In the genomic region with DNA sequence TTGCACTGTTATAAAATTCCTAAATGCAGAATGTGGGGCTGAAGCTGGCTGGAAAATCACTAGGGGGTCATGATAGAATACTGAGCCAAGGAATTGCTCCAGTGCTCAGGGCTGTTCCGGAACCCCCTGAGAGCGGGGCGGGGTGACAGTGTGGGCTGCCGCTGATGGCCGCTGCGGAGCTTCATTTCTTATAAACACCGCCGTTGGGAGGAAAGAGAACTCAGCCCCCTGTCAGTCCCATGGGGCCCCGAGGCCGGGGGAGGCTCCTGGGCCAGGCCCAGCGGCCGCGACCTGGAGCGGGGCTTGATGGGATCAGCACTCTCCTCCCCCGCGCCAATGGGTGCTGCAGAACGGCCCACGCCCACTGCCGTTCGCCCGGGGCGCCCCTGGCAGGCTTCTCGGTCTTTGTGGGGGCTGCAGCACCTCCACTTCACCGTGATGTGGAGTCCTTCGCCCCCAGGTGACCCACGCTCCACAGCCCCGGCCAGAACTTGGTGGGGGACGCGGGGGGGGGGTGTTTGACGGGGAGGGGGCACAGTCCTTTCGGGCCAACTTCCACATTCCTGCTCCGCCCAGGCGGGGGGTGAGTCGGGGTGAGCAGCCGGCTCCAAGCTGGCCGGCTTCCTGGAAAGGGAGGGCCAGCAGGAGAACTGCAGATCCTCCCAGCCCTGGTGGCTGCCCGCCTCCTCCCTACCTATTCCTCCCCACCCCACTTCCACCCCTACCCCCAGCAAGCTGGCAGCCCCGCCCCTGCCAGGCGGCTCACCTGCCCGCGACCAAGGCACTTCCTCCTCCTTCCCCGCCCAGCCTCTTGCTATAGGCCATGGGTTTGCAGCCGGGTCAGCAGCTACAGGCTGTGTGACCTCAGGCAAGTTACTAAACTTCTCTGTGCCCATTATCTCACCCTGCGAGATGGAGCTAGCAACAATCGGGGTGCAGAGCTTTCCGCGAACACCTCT, we compare ENCODE assay signal across 1 cellular context.
TF ChIP-seq lines count a peak whose summit lies in the region.

No MANE protein-coding gene starts in this region.

TF ChIP-seq in K562, 482 proteins besides CTCF, POLR2A, EP300 and RAD21 (continued from another document and continues in another):
- TF ChIP-seq, protein P1, sequence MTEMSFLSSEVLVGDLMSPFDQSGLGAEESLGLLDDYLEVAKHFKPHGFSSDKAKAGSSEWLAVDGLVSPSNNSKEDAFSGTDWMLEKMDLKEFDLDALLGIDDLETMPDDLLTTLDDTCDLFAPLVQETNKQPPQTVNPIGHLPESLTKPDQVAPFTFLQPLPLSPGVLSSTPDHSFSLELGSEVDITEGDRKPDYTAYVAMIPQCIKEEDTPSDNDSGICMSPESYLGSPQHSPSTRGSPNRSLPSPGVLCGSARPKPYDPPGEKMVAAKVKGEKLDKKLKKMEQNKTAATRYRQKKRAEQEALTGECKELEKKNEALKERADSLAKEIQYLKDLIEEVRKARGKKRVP (CRISPR knock-in tag; IDR thresholded peaks at IDR 0.05) = no peak
- TF ChIP-seq ZNF239 (CRISPR knock-in tag; IDR thresholded peaks at IDR 0.05) (no peak), ZNF232 (CRISPR knock-in tag; IDR thresholded peaks at IDR 0.05) (no peak), NEUROD1 (IDR thresholded peaks at IDR 0.05; ENCODE audit: borderline replicate concordance, low read depth, low read length, partially characterized antibody) (peak; percentile 80), ELF2 (CRISPR knock-in tag; IDR thresholded peaks at IDR 0.05) (no peak), SRSF1 (IDR thresholded peaks at IDR 0.05; ENCODE audit: low read depth, low read length) (no peak), ZNF668 (CRISPR knock-in tag; IDR thresholded peaks at IDR 0.05) (no peak), DMBX1 (CRISPR knock-in tag; IDR thresholded peaks at IDR 0.05; ENCODE audit: borderline replicate concordance) (peak; percentile 23; the same call in 1 of the 2 replicates), NFE2L1 (tag; IDR thresholded peaks at IDR 0.05; ENCODE audit: borderline replicate concordance, low read depth) (no peak), JUNB (CRISPR knock-in tag; conservative IDR thresholded peaks at IDR 0.05) (no peak), MAZ (CRISPR knock-in tag; conservative IDR thresholded peaks at IDR 0.05 in 1 of 2, IDR thresholded peaks at IDR 0.05 in 1 of 2) (peak; percentile 92 to 96), ARHGAP35 (IDR thresholded peaks at IDR 0.05; ENCODE audit: partially characterized antibody) (no peak), KAT7 (CRISPR knock-in tag; IDR thresholded peaks at IDR 0.05; ENCODE audit: borderline replicate concordance) (no peak), PRPF4 (IDR thresholded peaks at IDR 0.05; ENCODE audit: insufficient read depth, low read depth, low read length, poor library complexity, severe bottlenecking) (no peak), ZNF830 (CRISPR knock-in tag; IDR thresholded peaks at IDR 0.05) (peak; percentile 74; the same call in 1 of the 2 replicates), ZNF263 (CRISPR knock-in tag; IDR thresholded peaks at IDR 0.05; ENCODE audit: borderline replicate concordance) (peak; percentile 43; the same call in 1 of the 2 replicates), SLC30A9 (CRISPR knock-in tag; IDR thresholded peaks at IDR 0.05) (no peak), CHD2 (IDR thresholded peaks at IDR 0.05; ENCODE audit: low read depth, low read length) (no peak), RBFOX2 (IDR thresholded peaks at IDR 0.05; ENCODE audit: low read depth, low read length) (peak; percentile 78), HNRNPL (IDR thresholded peaks at IDR 0.05; ENCODE audit: low read depth, low read length) (peak; percentile 98), MEIS2 (IDR thresholded peaks at IDR 0.05; ENCODE audit: partially characterized antibody) (peak; percentile 68), TCF3 (CRISPR knock-in tag; IDR thresholded peaks at IDR 0.05) (peak; percentile 36), MTA1 (IDR thresholded peaks at IDR 0.05; ENCODE audit: borderline replicate concordance) (no peak), MED1 (CRISPR knock-in tag; IDR thresholded peaks at IDR 0.05; ENCODE audit: borderline replicate concordance) (no peak), ZNF644 (tag; IDR thresholded peaks at IDR 0.05; ENCODE audit: low read depth) (peak; percentile 75; the same call in 1 of the 2 replicates), ZKSCAN3 (CRISPR knock-in tag; IDR thresholded peaks at IDR 0.05) (no peak), POLR3A (IDR thresholded peaks at IDR 0.05; ENCODE audit: borderline replicate concordance, extremely low read depth, insufficient read depth, insufficient read length) (no peak), MYNN (IDR thresholded peaks at IDR 0.05) (peak; percentile 69; the same call in 1 of the 2 replicates), MYNN (CRISPR knock-in tag; IDR thresholded peaks at IDR 0.05) (no peak), ZKSCAN1 (IDR thresholded peaks at IDR 0.05; ENCODE audit: low read depth, low read length) (0 out of 2 replicates have a peak, but pooled peaks have one; percentile 12), ZNF583 (CRISPR knock-in tag; IDR thresholded peaks at IDR 0.05) (no peak), LARP7 (IDR thresholded peaks at IDR 0.05) (no peak), ZNF134 (CRISPR knock-in tag; conservative IDR thresholded peaks at IDR 0.05) (no peak), XRCC4 (IDR thresholded peaks at IDR 0.05; ENCODE audit: extremely low read depth, insufficient read depth, insufficient read length) (no peak), BCOR (IDR thresholded peaks at IDR 0.05) (peak; percentile 98), HOXB6 (CRISPR knock-in tag; IDR thresholded peaks at IDR 0.05; ENCODE audit: borderline replicate concordance) (no peak), ZNF780A (CRISPR knock-in tag; IDR thresholded peaks at IDR 0.05) (no peak), RCOR1 (IDR thresholded peaks at IDR 0.05; ENCODE audit: borderline replicate concordance in 1 of 2, low read depth in 2 of 2, low read length in 2 of 2) (peak; percentile 59 to 84; a peak in 3 of 4 replicates), CBFA2T3 (IDR thresholded peaks at IDR 0.05) (peak; percentile 57), NBN (IDR thresholded peaks at IDR 0.05; ENCODE audit: low read depth) (peak; percentile 73)
- TF ChIP-seq, protein P2, sequence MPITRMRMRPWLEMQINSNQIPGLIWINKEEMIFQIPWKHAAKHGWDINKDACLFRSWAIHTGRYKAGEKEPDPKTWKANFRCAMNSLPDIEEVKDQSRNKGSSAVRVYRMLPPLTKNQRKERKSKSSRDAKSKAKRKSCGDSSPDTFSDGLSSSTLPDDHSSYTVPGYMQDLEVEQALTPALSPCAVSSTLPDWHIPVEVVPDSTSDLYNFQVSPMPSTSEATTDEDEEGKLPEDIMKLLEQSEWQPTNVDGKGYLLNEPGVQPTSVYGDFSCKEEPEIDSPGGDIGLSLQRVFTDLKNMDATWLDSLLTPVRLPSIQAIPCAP (CRISPR knock-in tag; IDR thresholded peaks at IDR 0.05; ENCODE audit: borderline replicate concordance) = no peak
- TF ChIP-seq, protein P3, sequence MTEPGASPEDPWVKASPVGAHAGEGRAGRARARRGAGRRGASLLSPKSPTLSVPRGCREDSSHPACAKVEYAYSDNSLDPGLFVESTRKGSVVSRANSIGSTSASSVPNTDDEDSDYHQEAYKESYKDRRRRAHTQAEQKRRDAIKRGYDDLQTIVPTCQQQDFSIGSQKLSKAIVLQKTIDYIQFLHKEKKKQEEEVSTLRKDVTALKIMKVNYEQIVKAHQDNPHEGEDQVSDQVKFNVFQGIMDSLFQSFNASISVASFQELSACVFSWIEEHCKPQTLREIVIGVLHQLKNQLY (CRISPR knock-in tag; conservative IDR thresholded peaks at IDR 0.05) = no peak
- TF ChIP-seq, protein P4, sequence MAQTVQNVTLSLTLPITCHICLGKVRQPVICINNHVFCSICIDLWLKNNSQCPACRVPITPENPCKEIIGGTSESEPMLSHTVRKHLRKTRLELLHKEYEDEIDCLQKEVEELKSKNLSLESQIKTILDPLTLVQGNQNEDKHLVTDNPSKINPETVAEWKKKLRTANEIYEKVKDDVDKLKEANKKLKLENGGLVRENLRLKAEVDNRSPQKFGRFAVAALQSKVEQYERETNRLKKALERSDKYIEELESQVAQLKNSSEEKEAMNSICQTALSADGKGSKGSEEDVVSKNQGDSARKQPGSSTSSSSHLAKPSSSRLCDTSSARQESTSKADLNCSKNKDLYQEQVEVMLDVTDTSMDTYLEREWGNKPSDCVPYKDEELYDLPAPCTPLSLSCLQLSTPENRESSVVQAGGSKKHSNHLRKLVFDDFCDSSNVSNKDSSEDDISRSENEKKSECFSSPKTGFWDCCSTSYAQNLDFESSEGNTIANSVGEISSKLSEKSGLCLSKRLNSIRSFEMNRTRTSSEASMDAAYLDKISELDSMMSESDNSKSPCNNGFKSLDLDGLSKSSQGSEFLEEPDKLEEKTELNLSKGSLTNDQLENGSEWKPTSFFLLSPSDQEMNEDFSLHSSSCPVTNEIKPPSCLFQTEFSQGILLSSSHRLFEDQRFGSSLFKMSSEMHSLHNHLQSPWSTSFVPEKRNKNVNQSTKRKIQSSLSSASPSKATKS (CRISPR knock-in tag; IDR thresholded peaks at IDR 0.05) = no peak
- TF ChIP-seq, protein P5, sequence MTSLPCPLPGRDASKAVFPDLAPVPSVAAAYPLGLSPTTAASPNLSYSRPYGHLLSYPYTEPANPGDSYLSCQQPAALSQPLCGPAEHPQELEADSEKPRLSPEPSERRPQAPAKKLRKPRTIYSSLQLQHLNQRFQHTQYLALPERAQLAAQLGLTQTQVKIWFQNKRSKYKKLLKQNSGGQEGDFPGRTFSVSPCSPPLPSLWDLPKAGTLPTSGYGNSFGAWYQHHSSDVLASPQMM (CRISPR knock-in tag; IDR thresholded peaks at IDR 0.05) = no peak
- TF ChIP-seq, protein P6, sequence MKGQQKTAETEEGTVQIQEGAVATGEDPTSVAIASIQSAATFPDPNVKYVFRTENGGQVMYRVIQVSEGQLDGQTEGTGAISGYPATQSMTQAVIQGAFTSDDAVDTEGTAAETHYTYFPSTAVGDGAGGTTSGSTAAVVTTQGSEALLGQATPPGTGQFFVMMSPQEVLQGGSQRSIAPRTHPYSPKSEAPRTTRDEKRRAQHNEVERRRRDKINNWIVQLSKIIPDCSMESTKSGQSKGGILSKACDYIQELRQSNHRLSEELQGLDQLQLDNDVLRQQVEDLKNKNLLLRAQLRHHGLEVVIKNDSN (CRISPR knock-in tag; IDR thresholded peaks at IDR 0.05) = no peak
- TF ChIP-seq, protein P7, sequence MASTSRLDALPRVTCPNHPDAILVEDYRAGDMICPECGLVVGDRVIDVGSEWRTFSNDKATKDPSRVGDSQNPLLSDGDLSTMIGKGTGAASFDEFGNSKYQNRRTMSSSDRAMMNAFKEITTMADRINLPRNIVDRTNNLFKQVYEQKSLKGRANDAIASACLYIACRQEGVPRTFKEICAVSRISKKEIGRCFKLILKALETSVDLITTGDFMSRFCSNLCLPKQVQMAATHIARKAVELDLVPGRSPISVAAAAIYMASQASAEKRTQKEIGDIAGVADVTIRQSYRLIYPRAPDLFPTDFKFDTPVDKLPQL (IDR thresholded peaks at IDR 0.05; ENCODE audit: extremely low read depth, insufficient read length) = no peak
- TF ChIP-seq, protein P8, sequence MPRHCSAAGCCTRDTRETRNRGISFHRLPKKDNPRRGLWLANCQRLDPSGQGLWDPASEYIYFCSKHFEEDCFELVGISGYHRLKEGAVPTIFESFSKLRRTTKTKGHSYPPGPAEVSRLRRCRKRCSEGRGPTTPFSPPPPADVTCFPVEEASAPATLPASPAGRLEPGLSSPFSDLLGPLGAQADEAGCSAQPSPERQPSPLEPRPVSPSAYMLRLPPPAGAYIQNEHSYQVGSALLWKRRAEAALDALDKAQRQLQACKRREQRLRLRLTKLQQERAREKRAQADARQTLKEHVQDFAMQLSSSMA (CRISPR knock-in tag; IDR thresholded peaks at IDR 0.05) = no peak
- TF ChIP-seq, protein P9, sequence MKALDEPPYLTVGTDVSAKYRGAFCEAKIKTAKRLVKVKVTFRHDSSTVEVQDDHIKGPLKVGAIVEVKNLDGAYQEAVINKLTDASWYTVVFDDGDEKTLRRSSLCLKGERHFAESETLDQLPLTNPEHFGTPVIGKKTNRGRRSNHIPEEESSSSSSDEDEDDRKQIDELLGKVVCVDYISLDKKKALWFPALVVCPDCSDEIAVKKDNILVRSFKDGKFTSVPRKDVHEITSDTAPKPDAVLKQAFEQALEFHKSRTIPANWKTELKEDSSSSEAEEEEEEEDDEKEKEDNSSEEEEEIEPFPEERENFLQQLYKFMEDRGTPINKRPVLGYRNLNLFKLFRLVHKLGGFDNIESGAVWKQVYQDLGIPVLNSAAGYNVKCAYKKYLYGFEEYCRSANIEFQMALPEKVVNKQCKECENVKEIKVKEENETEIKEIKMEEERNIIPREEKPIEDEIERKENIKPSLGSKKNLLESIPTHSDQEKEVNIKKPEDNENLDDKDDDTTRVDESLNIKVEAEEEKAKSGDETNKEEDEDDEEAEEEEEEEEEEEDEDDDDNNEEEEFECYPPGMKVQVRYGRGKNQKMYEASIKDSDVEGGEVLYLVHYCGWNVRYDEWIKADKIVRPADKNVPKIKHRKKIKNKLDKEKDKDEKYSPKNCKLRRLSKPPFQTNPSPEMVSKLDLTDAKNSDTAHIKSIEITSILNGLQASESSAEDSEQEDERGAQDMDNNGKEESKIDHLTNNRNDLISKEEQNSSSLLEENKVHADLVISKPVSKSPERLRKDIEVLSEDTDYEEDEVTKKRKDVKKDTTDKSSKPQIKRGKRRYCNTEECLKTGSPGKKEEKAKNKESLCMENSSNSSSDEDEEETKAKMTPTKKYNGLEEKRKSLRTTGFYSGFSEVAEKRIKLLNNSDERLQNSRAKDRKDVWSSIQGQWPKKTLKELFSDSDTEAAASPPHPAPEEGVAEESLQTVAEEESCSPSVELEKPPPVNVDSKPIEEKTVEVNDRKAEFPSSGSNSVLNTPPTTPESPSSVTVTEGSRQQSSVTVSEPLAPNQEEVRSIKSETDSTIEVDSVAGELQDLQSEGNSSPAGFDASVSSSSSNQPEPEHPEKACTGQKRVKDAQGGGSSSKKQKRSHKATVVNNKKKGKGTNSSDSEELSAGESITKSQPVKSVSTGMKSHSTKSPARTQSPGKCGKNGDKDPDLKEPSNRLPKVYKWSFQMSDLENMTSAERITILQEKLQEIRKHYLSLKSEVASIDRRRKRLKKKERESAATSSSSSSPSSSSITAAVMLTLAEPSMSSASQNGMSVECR (CRISPR knock-in tag; IDR thresholded peaks at IDR 0.05) = peak; percentile 23
- TF ChIP-seq, protein P10, sequence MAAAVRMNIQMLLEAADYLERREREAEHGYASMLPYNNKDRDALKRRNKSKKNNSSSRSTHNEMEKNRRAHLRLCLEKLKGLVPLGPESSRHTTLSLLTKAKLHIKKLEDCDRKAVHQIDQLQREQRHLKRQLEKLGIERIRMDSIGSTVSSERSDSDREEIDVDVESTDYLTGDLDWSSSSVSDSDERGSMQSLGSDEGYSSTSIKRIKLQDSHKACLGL (CRISPR knock-in tag; IDR thresholded peaks at IDR 0.05; ENCODE audit: borderline replicate concordance, poor library complexity, severe bottlenecking) = no peak
